Comparison of ENCODE assay signal across 8 cellular contexts in the genomic region with DNA sequence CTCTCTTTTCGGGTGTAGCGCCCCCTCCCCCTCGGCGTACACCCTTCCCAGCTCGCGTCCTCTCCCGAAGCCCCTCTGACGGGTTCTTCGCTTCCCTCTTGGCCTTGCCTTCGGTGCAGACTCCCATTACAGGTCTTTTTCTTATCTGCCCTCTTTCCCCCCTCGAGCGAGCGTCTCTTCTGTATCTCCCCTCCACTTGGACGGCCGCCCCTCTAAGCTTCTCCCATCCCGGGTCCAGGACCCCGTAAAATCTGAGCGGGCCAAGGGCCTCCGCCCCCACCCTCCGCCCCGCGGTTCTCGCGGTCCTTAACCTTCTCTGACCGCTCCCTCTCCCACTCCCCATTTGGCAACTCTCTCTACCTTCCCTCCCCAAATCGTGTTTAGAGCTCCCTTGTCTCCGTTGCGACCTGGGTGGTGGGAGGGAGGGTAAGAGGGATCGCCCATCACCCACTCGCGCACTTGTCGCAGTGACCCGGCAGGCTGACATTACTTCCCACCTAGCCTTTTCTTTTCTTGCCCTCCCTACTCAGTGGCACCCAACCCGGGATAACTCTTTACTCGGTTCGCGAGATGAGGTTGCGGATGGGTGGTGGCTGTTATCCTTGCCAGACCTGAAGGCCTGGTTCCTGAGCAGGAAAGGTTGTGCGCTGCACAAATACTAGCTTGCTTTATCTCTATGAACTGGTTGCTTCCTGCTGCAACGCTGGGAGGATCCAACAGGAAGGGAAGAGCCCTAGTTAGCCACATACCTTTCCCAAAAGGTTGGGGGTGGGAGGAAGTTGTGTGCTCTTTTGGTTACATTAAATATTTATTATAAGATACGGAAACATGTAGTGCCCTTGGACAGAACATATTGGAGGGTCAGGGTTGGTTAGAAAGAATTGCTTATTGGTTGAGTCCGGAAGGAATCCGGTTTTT. TPM values are rescaled to one million over a fixed set of nuclear protein-coding genes. Genes with fewer than 3 reads are reported as not detected.
A peak's percentile ranks its signal among the peaks of the same experiment; 100 is the strongest.
DNase-seq lines count a peak whose midpoint lies in the region; ATAC-seq, FAIRE-seq and TF ChIP-seq lines count a peak whose summit lies in the region.

No MANE protein-coding gene starts in this region.

- H3K27me3 ChIP-seq in Panc1 (ENCODE audit: control insufficient read depth, insufficient read depth, low read length) (no peaks in the 10 kb centered on the region), K562 (ENCODE audit: control insufficient read depth in 2 of 2, insufficient read depth in 2 of 2, low read length in 2 of 2) (no peaks in the 10 kb centered on the region)

- H3K9me3 ChIP-seq in Panc1 (ENCODE audit: control insufficient read depth, insufficient read depth, low read depth, low read length) (no peaks in the 10 kb centered on the region), K562 (replicated peaks; ENCODE audit: control insufficient read depth, insufficient read depth, low read depth, low read length) (no peaks in the 10 kb centered on the region)

- H3K27ac ChIP-seq in Panc1 (ENCODE audit: low read length): peak overlapping the region; percentile 91
- H3K27ac ChIP-seq in K562 (ENCODE audit: extremely low read depth, low read depth, low read length): peak overlapping the region; percentile 96

- peaks cover 2% of the 10 kb centered on the region; the same call in 1 of the 2 replicates for H3K36me3 ChIP-seq in Panc1 (ENCODE audit: control insufficient read depth, insufficient read depth, low read length)
- peaks cover 15% of the 10 kb centered on the region; the same call in 2 of the 3 replicates for H3K36me3 ChIP-seq in K562 (ENCODE audit: control insufficient read depth, insufficient read depth, low read length)

- TF ChIP-seq POLR2A in K562 (conservative IDR thresholded peaks at IDR 0.05): 0 out of 2 replicates have a peak, but pooled peaks have one; percentile 28

- H3K79me2 ChIP-seq in K562 (ENCODE audit: control insufficient read depth, insufficient read depth, low read length): peaks cover 59% of the 10 kb centered on the region

- H3K4me2 ChIP-seq in K562 (ENCODE audit: insufficient read depth, low read length): peak overlapping the region; percentile 96

- peaks cover 3% of the 10 kb centered on the region; the same call in 1 of the 2 replicates for H4K20me1 ChIP-seq in K562 (replicated peaks; ENCODE audit: control insufficient read depth, insufficient read depth, low read length)

- CTCF ChIA-PET in Panc1 (lab: Charles Lee) (interaction anchor here (0.6 to 2.1 kb wide), 6 partner anchors 38 to 340 kb away, joined by 3 to 10 read pairs (median 4); partner anchors contain the start of gene INTS14), K562 (lab: Yijun Ruan, JAX; ENCODE audit: low intra/inter-chr PET ratio) (interaction anchor here (0.6 kb wide), 2 partner anchors 232 kb away, joined by 3 read pairs; no protein-coding TSS in a partner anchor)

- FAIRE-seq in K562 (lab: Jason Lieb, UNC): peak; percentile 77

- peaks cover 2% of the 10 kb centered on the region; the same call in 1 of the 2 replicates for H3K4me1 ChIP-seq in Panc1 (ENCODE audit: control insufficient read depth, insufficient read depth, low read length)
- peaks cover 11 to 12% of the 10 kb centered on the region in 2 experiments; a peak in 4 of 5 replicates for H3K4me1 ChIP-seq in K562 (replicated peaks in 1 of 2; ENCODE audit: control insufficient read depth in 2 of 2, insufficient read depth in 2 of 2, low read length in 2 of 2)

- H3K4me3 ChIP-seq in Panc1 (ENCODE audit: low read depth in 2 of 2, low read length in 2 of 2): peak overlapping the region; percentile 76 to 98
- peak overlapping the region; percentile 87 for H3K4me3 ChIP-seq in K562
- peak overlapping the region; percentile 98 for H3K4me3 ChIP-seq in iPS-11a (ENCODE audit: low read depth, low read length)

- TF ChIP-seq EP300 in K562 (IDR thresholded peaks at IDR 0.05; ENCODE audit: low read length): peak; percentile 42; the same call in 1 of the 2 replicates

- in situ Hi-C loops in Panc1 (cut with HindIII; ENCODE audit: low pct_unique_long_range_greater_than_20kb, low sequenced_read_pairs): no loop called here
- in situ Hi-C loops in K562 (cut with MboI): loop anchor here (25.0 kb wide), 1 partner anchor 233 kb away; no protein-coding TSS in a partner anchor

- POLR2A ChIA-PET in Panc1 (lab: Charles Lee) (interaction anchor here (0.6 to 1.2 kb wide), 5 partner anchors 38 to 274 kb away, joined by 3 to 20 read pairs (median 5); no protein-coding TSS in a partner anchor), K562 (lab: Yijun Ruan, JAX) (interaction anchor here (0.6 to 2.5 kb wide), 24 partner anchors 8 to 565 kb away, joined by 3 to 10 read pairs (median 4); partner anchors contain the start of genes DENND4A, INTS14 and RNU5B-1)

- no peaks in the 10 kb centered on the region for H3K9me1 ChIP-seq in K562 (ENCODE audit: control insufficient read depth, insufficient read depth, low read length)

- ATAC-seq in HG02852 (IDR thresholded peaks at IDR 0.05; ENCODE audit: unreplicated experiment) (peak; percentile 2), Panc1 (peak; percentile 37), K562 (peak; percentile 48), sciatic nerve (peak; percentile 14), HG03139 (IDR thresholded peaks at IDR 0.05; ENCODE audit: unreplicated experiment) (no peak)

- H3K9ac ChIP-seq in K562 (ENCODE audit: insufficient read depth in 1 of 2, low read depth in 2 of 2, low read length in 2 of 2): peak overlapping the region; percentile 90 to 94

- H2AFZ ChIP-seq in K562 (ENCODE audit: low read depth, low read length): peak overlapping the region; percentile 93

- BruUV-seq in Panc1 (replicated peaks; lab: Mats Ljungman, UMichigan): no TSS peak
- no TSS peak for BruUV-seq in K562 (replicated peaks; lab: Mats Ljungman, UMichigan)

- WGBS in K562 (ENCODE audit: insufficient coverage, low coverage, missing lambda C conversion rate): under 1% methylated on average over 42 of the region's 43 CpGs

- intact Hi-C loops in Panc1 (cut with micrococcal nuclease; ENCODE audit: unreplicated experiment): no loop called here
- intact Hi-C loops in K562 (cut with micrococcal nuclease): loop anchor here (2.0 to 5.0 kb wide), 3 partner anchors 38 to 259 kb away; partner anchors contain the start of genes DENND4A and INTS14
- intact Hi-C loops in sciatic nerve (cut with DNase I): no loop called here

- DNase-seq in DMS53 (lab: John Stamatoyannopoulos, UW): peak; percentile 78
- DNase-seq in Panc1 (ENCODE audit: low read depth, low spot score): no peak
- DNase-seq in K562 (ENCODE audit: extremely low read depth in 1 of 4, low spot score in 3 of 4): peak; percentile 18 to 74 (median 30)
- peak; percentile 61 for DNase-seq in sciatic nerve (ENCODE audit: low spot score)
- DNase-seq in GOT3 (lab: John Stamatoyannopoulos, UW): no peak

- TF ChIP-seq CTCF in Panc1 (IDR thresholded peaks at IDR 0.05): no peak; the same call in 1 of the 2 replicates
- TF ChIP-seq CTCF in K562 (IDR thresholded peaks at IDR 0.05 in 2 of 3, conservative IDR thresholded peaks at IDR 0.05 in 1 of 3; ENCODE audit: insufficient read depth in 2 of 3, low read depth in 1 of 3, low read length in 3 of 3): peak in 1 of 3 experiments; percentile 0; a peak in 1 of 6 replicates

- no peak for TF ChIP-seq RAD21 in K562 (CRISPR knock-in tag; conservative IDR thresholded peaks at IDR 0.05 in 1 of 2, IDR thresholded peaks at IDR 0.05 in 1 of 2)

TF ChIP-seq in K562, 482 proteins besides CTCF, POLR2A, EP300 and RAD21 (continues in another document):
- no peak for TF ChIP-seq DLX4 (CRISPR knock-in tag; IDR thresholded peaks at IDR 0.05)
- no peak for TF ChIP-seq ZNF76 (CRISPR knock-in tag; IDR thresholded peaks at IDR 0.05; ENCODE audit: borderline replicate concordance)
- TF ChIP-seq ZNF174 (CRISPR knock-in tag; IDR thresholded peaks at IDR 0.05): no peak
- TF ChIP-seq SAFB (IDR thresholded peaks at IDR 0.05; ENCODE audit: borderline replicate concordance, low read depth, low read length): no peak
- no peak for TF ChIP-seq ZNF740 (CRISPR knock-in tag; IDR thresholded peaks at IDR 0.05)
- no peak for TF ChIP-seq ZNF740 (tag; IDR thresholded peaks at IDR 0.05)
- TF ChIP-seq TCF7 (IDR thresholded peaks at IDR 0.05; ENCODE audit: borderline replicate concordance): no peak
- 0 out of 2 replicates have a peak, but pooled peaks have one; percentile 13 for TF ChIP-seq DPF2 (IDR thresholded peaks at IDR 0.05)
- peak; percentile 2 for TF ChIP-seq TBP (optimal IDR thresholded peaks at IDR 0.05; ENCODE audit: low read depth, low read length)

RNA-seq across cellular contexts. Expression of gene RAB11A, which starts 0.9 kb away (rescaled TPM):
- total RNA-seq in Panc1 (2021; ENCODE audit: unreplicated experiment): 263 TPM
- polyA plus RNA-seq in Panc1 (2012; ENCODE audit: insufficient read length): 211 TPM
- 56.2 and 68.3 TPM in 2 replicates for total RNA-seq in K562 (2011; cell fraction: chromatin; rRNA removed; ENCODE audit: low replicate concordance)
- total RNA-seq in K562 (2011; cell fraction: nucleolus; rRNA removed): 12.9 and 14.2 TPM in 2 replicates
- 27.7 and 42.6 TPM in 2 replicates for total RNA-seq in K562 (2011; cell fraction: nucleoplasm; rRNA removed)
- total RNA-seq in K562 (2014; rRNA removed): 122 and 129 TPM in 2 replicates
- 265 and 291 TPM in 2 replicates for total RNA-seq in K562 (2014; rRNA removed; fragmentation: Illumina TruSeq; extraction: Trizol)
- 188 and 194 TPM in 2 replicates for total RNA-seq in K562 (2015; rRNA removed; fragmentation: Illumina TruSeq; extraction: Trizol)
- total RNA-seq in K562 (2021): 224 and 232 TPM in 2 replicates
- 336 and 369 TPM in 2 replicates for polyA plus RNA-seq in K562 (2011; rRNA removed)
- polyA plus RNA-seq in K562 (2011; cell fraction: cytosol; rRNA removed): 144 and 235 TPM in 2 replicates
- polyA plus RNA-seq in K562 (2011; cell fraction: nucleus; rRNA removed): 66.7 and 120 TPM in 2 replicates
- 291 and 297 TPM in 2 replicates for polyA plus RNA-seq in K562 (2012)
- polyA plus RNA-seq in K562 (2014; fragmentation: Illumina TruSeq; extraction: Trizol): 317 and 338 TPM in 2 replicates
- 100 to 1,000 TPM; 236 to 271 TPM for polyA plus RNA-seq in K562 (2014; fragmentation: Nextera tagmentation; extraction: Ambion mirVana)
- polyA plus RNA-seq in K562 (2014; rRNA removed): 245 and 321 TPM in 2 replicates
- 431 and 466 TPM in 2 replicates for polyA minus RNA-seq in K562 (2011; rRNA and poly(A)+ RNA removed)
- polyA minus RNA-seq in K562 (2011; cell fraction: cytosol; rRNA and poly(A)+ RNA removed): 78.3 and 103 TPM in 2 replicates
- polyA minus RNA-seq in K562 (2011; cell fraction: nucleus; rRNA and poly(A)+ RNA removed): 12.8 and 19.5 TPM in 2 replicates
- 154 TPM for total RNA-seq in sciatic nerve

Comparison
In these comparisons a context has a peak if more than half of its experiments do, and no peak if none do; other contexts are left out.
1. DNase-seq: peak in DMS53 (single experiment), K562 (4 of 4) and sciatic nerve (single experiment); none in Panc1 (single experiment) and GOT3 (single experiment).
2. Peak in every context shown above with its lines, with median percentiles within 50 percentile points of each other: H3K4me3 ChIP-seq.